ENCODE assay signal across 17 cellular contexts in genomic region chr18:50080932-50081560, GRCh38.
DNase-seq lines count a peak whose midpoint lies in the region; ATAC-seq and TF ChIP-seq lines count a peak whose summit lies in the region.
"Had no signal": no experiment of that assay in that cellular context is flagged by ENCODE, and none has a peak within 500 bp of the region (broad histone marks: within the 10 kb centered on the region; RNA-seq: fewer than 3 reads in every experiment).

No MANE protein-coding gene starts in this region.

- peak overlapping the region in 3 of 5 experiments; percentile 18 to 73 (median 57) for H3K27ac Mint-ChIP-seq in brain
- H3K27ac Mint-ChIP-seq: stimulated activated naive CD8-positive, alpha-beta T cell treated with anti-CD3 and anti-CD28 coated beads, Interleukin-15, Interleukin-2, amounts not matched to agents 100 ng/mL and 50 ng/mL, for 24 hours; T-helper 2 cell treated with Interferon-gamma antibody and Interleukin-4, amounts not matched to agents 5 μg/mL and 100 μg/mL, for 36 hours had no signal

- DNase-seq in NCI-H345 (lab: John Stamatoyannopoulos, UW) (peak; percentile 22), NCI-H345 treated with DMSO at 0.1 percent for 48 hours (lab: John Stamatoyannopoulos, UW; ENCODE audit: unreplicated experiment) (no peak), kidney tubule cell (ENCODE audit: low spot score) (peak; percentile 93), NCI-H510A treated with DMSO at 0.1 percent for 48 hours (lab: John Stamatoyannopoulos, UW) (no peak), NCI-H1092 treated with DMSO at 0.1 percent for 48 hours (lab: John Stamatoyannopoulos, UW) (no peak)
- DNase-seq: activated CD4-positive, alpha-beta T cell treated with anti-CD3 and anti-CD28 coated beads for 1 hour; activated CD8-positive, alpha-beta memory T cell treated with anti-CD3 and anti-CD28 coated beads, Interleukin-2, amount 50 U/mL, for 48 hours; left cardiac atrium; NCI-H1436 treated with DMSO at 0.1 percent for 48 hours; NCI-H748 treated with DMSO at 0.1 percent for 48 hours; Right ventricle myocardium superior had no signal

- H3K27me3 Mint-ChIP-seq in brain = peaks cover 5% of the 10 kb centered on the region

- peaks cover 22% of the 10 kb centered on the region for H3K4me1 Mint-ChIP-seq in brain

- H3K9me3 Mint-ChIP-seq in brain = peaks cover 0 to 5% (median 0%) of the 10 kb centered on the region in 5 experiments
- H3K9me3 Mint-ChIP-seq: activated naive CD4-positive, alpha-beta T cell treated with anti-CD3 and anti-CD28 coated beads, Interleukin-2, amount 50 U/mL, for 72 hours; stimulated activated naive CD8-positive, alpha-beta T cell treated with anti-CD3 and anti-CD28 coated beads, Interleukin-15, Interleukin-2, amounts not matched to agents 100 ng/mL and 50 ng/mL, for 24 hours; T-helper 2 cell treated with Interferon-gamma antibody and Interleukin-4, amounts not matched to agents 5 μg/mL and 100 μg/mL, for 36 hours had no signal

- TF ChIP-seq CTCF in brain (conservative IDR thresholded peaks at IDR 0.05) = no peak

- ATAC-seq in HG03571 (IDR thresholded peaks at IDR 0.05; ENCODE audit: unreplicated experiment) (no peak), GM21619 (IDR thresholded peaks at IDR 0.05; ENCODE audit: unreplicated experiment) (no peak)
- ATAC-seq: activated naive CD4-positive, alpha-beta T cell treated with anti-CD3 and anti-CD28 coated beads, Interleukin-2, amount 50 U/mL, for 72 hours had no signal

- no peaks in the 10 kb centered on the region for H3K36me3 Mint-ChIP-seq in brain
- H3K36me3 Mint-ChIP-seq: activated naive CD4-positive, alpha-beta T cell treated with anti-CD3 and anti-CD28 coated beads, Interleukin-2, amount 50 U/mL, for 72 hours had no signal

- no peak overlapping the region for H3K4me3 Mint-ChIP-seq in brain
- H3K4me3 Mint-ChIP-seq: stimulated activated naive CD8-positive, alpha-beta T cell treated with anti-CD3 and anti-CD28 coated beads, Interleukin-15, Interleukin-2, amounts not matched to agents 100 ng/mL and 50 ng/mL, for 24 hours; T-helper 2 cell treated with Interferon-gamma antibody and Interleukin-4, amounts not matched to agents 5 μg/mL and 100 μg/mL, for 36 hours had no signal

Comparison
In these comparisons a context has a peak if more than half of its experiments do, and no peak if none do; other contexts are left out.
1. DNase-seq: peak in NCI-H345 (single experiment) and kidney tubule cell (single experiment); none in NCI-H345 treated with DMSO at 0.1 percent for 48 hours (single experiment), NCI-H510A treated with DMSO at 0.1 percent for 48 hours (single experiment) and NCI-H1092 treated with DMSO at 0.1 percent for 48 hours (single experiment).